Comparison of ENCODE assay signal across 9 cellular contexts in the genomic region with DNA sequence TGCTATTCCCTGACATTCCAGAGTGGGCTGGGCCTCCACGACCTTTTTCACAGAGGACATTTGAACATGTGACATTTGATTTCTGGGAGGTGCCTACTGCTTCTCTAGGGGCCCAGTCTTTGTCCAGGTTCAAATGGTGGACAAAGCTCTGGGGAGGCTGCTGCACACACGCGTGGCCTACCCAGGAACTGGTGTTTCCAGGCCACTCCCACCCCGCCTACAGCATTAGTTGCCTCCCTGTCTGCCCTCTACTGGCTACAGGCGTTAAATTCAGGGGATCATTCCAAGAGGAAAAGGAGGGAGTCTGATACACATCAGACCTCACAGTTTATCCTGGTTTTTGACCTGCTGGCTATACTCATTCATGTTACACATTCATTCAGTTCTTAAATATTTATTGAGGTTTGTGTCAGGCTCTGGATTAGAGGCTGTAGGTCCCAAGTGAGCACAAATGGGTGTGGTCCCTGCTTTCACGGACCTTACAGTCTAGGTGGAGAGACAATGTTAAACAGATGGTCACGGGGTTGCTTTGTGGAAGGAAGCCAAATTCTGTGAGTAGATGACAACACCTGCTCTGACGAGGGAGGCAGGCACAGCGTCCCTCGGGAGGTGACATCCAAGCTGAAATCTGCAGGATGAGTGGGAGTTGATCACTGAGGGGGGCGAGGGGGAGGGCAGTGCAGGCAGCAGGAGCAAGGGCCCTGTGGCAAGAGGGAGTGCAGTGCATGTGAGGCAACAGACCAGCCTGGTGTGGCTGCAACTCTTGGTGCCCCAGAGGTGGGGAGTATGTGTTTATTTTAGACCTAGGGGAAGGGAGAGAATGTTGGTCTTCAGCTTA. TPM values are rescaled to one million over a fixed set of nuclear protein-coding genes. Genes with fewer than 3 reads are reported as not detected.
DNase-seq lines count a peak whose midpoint lies in the region; ATAC-seq, FAIRE-seq and TF ChIP-seq lines count a peak whose summit lies in the region.
"Had no signal": no experiment of that assay in that cellular context is flagged by ENCODE, and none has a peak within 500 bp of the region (broad histone marks: within the 10 kb centered on the region; RNA-seq: fewer than 3 reads in every experiment).

No MANE protein-coding gene starts in this region.

- 37 to 45% methylated on average over 7 to 11 of the region's 11 CpGs for WGBS in esophagus squamous epithelium, 2 donors

- no peak for TF ChIP-seq POLR2A in esophagus squamous epithelium (IDR thresholded peaks at IDR 0.05)

- no peak overlapping the region for H3K27ac ChIP-seq in esophagus squamous epithelium
- H3K27ac ChIP-seq: epithelial cell of prostate had no signal

- H3K27me3 ChIP-seq in esophagus squamous epithelium: no peaks in the 10 kb centered on the region

- H3K9me3 Mint-ChIP-seq in WTC11 (no peaks in the 10 kb centered on the region), neural crest cell (no peaks in the 10 kb centered on the region)

- H3K4me3 Mint-ChIP-seq in WTC11 (no peak overlapping the region), neural crest cell (no peak overlapping the region)

- CTCF ChIA-PET in WTC11 (lab: Charles Lee): interaction anchor here (1.3 to 10.3 kb wide), 8 partner anchors 13 to 171 kb away, joined by 3 to 278 read pairs (median 60); a partner anchor contains a TSS

- FAIRE-seq in urothelium cell line (lab: Jason Lieb, UNC): no peak

- H3K36me3 ChIP-seq in esophagus squamous epithelium: peaks cover 0 to 13% (median 0%) of the 10 kb centered on the region in 3 donors

- peak; percentile 48 for DNase-seq in activated naive CD4-positive, alpha-beta T cell treated with Interleukin-2 at 50 U/mL for 16 hours
- DNase-seq in activated naive CD4-positive, alpha-beta T cell (lab: John Stamatoyannopoulos, UW): no peak
- DNase-seq in NCI-H187 treated with DMSO at 0.1 percent for 48 hours (lab: John Stamatoyannopoulos, UW) (peak; percentile 42), WTC11 (ENCODE audit: low spot score) (peak; percentile 70), esophagus squamous epithelium (lab: John Stamatoyannopoulos, UW) (no peak), neural crest cell (ENCODE audit: low read depth, low spot score) (peak; percentile 50), urothelium cell line (ENCODE audit: low spot score) (peak; percentile 85)

- peaks cover 5% of the 10 kb centered on the region for H3K4me1 Mint-ChIP-seq in WTC11
- H3K4me1 Mint-ChIP-seq in neural crest cell: peaks cover 5% of the 10 kb centered on the region

- POLR2A ChIA-PET in WTC11 (lab: Charles Lee): interaction anchor here (1.5 kb wide), 1 partner anchor 86 kb away, joined by 3 read pairs; no protein-coding TSS in a partner anchor

- ATAC-seq in HG02798 (IDR thresholded peaks at IDR 0.05; ENCODE audit: poor library complexity, unreplicated experiment) (peak; percentile 82), WTC11 (peak; percentile 83)

- intact Hi-C loops in esophagus squamous epithelium (cut with DNase I): loop anchor here (5.0 kb wide), 1 partner anchor 86 kb away; no protein-coding TSS in a partner anchor

- H3K27ac Mint-ChIP-seq in WTC11 (no peak overlapping the region), neural crest cell (ENCODE audit: unreplicated experiment) (no peak overlapping the region)

- H3K36me3 Mint-ChIP-seq in WTC11 (peaks cover 25% of the 10 kb centered on the region), neural crest cell (ENCODE audit: low read depth) (peaks cover 2% of the 10 kb centered on the region)

- H3K4me3 ChIP-seq in esophagus squamous epithelium: no peak overlapping the region

- peaks cover 0 to 28% (median 0%) of the 10 kb centered on the region in 3 donors for H3K4me1 ChIP-seq in esophagus squamous epithelium

- TF ChIP-seq CTCF in WTC11 (IDR thresholded peaks at IDR 0.05) (peak; percentile 36; the same call in 1 of the 2 replicates), esophagus squamous epithelium (IDR thresholded peaks at IDR 0.05) (peak; percentile 21 to 68 (median 52)), neural crest cell (conservative IDR thresholded peaks at IDR 0.05) (peak; percentile 62)

- H3K9me3 ChIP-seq in esophagus squamous epithelium: no peaks in the 10 kb centered on the region

- no peaks in the 10 kb centered on the region for H3K27me3 Mint-ChIP-seq in WTC11 (ENCODE audit: low read depth)
- H3K27me3 Mint-ChIP-seq in neural crest cell (ENCODE audit: low read depth): no peaks in the 10 kb centered on the region

TF ChIP-seq in WTC11, 78 proteins besides CTCF, POLR2A, EP300 and RAD21 (continues in another document):
- TF ChIP-seq, protein P1, sequence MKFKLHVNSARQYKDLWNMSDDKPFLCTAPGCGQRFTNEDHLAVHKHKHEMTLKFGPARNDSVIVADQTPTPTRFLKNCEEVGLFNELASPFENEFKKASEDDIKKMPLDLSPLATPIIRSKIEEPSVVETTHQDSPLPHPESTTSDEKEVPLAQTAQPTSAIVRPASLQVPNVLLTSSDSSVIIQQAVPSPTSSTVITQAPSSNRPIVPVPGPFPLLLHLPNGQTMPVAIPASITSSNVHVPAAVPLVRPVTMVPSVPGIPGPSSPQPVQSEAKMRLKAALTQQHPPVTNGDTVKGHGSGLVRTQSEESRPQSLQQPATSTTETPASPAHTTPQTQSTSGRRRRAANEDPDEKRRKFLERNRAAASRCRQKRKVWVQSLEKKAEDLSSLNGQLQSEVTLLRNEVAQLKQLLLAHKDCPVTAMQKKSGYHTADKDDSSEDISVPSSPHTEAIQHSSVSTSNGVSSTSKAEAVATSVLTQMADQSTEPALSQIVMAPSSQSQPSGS (CRISPR knock-in tag; IDR thresholded peaks at IDR 0.05; ENCODE audit: borderline replicate concordance, low read depth): no peak
- TF ChIP-seq ZNF671 (CRISPR knock-in tag; IDR thresholded peaks at IDR 0.05): no peak
- no peak for TF ChIP-seq NR3C1 (CRISPR knock-in tag; conservative IDR thresholded peaks at IDR 0.05; ENCODE audit: low read depth)
- no peak for TF ChIP-seq KAT7 (CRISPR knock-in tag; IDR thresholded peaks at IDR 0.05; ENCODE audit: borderline replicate concordance)
- no peak for TF ChIP-seq ATF1 (CRISPR knock-in tag; IDR thresholded peaks at IDR 0.05)
- no peak for TF ChIP-seq JUN (CRISPR knock-in tag; IDR thresholded peaks at IDR 0.05)
- no peak for TF ChIP-seq ZNF121 (CRISPR knock-in tag; IDR thresholded peaks at IDR 0.05)
- TF ChIP-seq GTF2I (CRISPR knock-in tag; conservative IDR thresholded peaks at IDR 0.05): no peak
- TF ChIP-seq, protein P2, sequence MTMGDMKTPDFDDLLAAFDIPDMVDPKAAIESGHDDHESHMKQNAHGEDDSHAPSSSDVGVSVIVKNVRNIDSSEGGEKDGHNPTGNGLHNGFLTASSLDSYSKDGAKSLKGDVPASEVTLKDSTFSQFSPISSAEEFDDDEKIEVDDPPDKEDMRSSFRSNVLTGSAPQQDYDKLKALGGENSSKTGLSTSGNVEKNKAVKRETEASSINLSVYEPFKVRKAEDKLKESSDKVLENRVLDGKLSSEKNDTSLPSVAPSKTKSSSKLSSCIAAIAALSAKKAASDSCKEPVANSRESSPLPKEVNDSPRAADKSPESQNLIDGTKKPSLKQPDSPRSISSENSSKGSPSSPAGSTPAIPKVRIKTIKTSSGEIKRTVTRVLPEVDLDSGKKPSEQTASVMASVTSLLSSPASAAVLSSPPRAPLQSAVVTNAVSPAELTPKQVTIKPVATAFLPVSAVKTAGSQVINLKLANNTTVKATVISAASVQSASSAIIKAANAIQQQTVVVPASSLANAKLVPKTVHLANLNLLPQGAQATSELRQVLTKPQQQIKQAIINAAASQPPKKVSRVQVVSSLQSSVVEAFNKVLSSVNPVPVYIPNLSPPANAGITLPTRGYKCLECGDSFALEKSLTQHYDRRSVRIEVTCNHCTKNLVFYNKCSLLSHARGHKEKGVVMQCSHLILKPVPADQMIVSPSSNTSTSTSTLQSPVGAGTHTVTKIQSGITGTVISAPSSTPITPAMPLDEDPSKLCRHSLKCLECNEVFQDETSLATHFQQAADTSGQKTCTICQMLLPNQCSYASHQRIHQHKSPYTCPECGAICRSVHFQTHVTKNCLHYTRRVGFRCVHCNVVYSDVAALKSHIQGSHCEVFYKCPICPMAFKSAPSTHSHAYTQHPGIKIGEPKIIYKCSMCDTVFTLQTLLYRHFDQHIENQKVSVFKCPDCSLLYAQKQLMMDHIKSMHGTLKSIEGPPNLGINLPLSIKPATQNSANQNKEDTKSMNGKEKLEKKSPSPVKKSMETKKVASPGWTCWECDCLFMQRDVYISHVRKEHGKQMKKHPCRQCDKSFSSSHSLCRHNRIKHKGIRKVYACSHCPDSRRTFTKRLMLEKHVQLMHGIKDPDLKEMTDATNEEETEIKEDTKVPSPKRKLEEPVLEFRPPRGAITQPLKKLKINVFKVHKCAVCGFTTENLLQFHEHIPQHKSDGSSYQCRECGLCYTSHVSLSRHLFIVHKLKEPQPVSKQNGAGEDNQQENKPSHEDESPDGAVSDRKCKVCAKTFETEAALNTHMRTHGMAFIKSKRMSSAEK (CRISPR knock-in tag; IDR thresholded peaks at IDR 0.05; ENCODE audit: borderline replicate concordance): no peak
- TF ChIP-seq, protein P3, sequence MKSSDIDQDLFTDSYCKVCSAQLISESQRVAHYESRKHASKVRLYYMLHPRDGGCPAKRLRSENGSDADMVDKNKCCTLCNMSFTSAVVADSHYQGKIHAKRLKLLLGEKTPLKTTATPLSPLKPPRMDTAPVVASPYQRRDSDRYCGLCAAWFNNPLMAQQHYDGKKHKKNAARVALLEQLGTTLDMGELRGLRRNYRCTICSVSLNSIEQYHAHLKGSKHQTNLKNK (CRISPR knock-in tag; IDR thresholded peaks at IDR 0.05): no peak
- no peak for TF ChIP-seq ESRRA (CRISPR knock-in tag; IDR thresholded peaks at IDR 0.05; ENCODE audit: borderline replicate concordance)
- TF ChIP-seq ZBTB21 (CRISPR knock-in tag; IDR thresholded peaks at IDR 0.05; ENCODE audit: borderline replicate concordance): no peak
- TF ChIP-seq ELF4 (CRISPR knock-in tag; IDR thresholded peaks at IDR 0.05; ENCODE audit: low read depth): no peak
- no peak for TF ChIP-seq MYBL2 (CRISPR knock-in tag; IDR thresholded peaks at IDR 0.05)
- TF ChIP-seq ZNF219 (CRISPR knock-in tag; IDR thresholded peaks at IDR 0.05; ENCODE audit: borderline replicate concordance): no peak
- TF ChIP-seq, protein P4, sequence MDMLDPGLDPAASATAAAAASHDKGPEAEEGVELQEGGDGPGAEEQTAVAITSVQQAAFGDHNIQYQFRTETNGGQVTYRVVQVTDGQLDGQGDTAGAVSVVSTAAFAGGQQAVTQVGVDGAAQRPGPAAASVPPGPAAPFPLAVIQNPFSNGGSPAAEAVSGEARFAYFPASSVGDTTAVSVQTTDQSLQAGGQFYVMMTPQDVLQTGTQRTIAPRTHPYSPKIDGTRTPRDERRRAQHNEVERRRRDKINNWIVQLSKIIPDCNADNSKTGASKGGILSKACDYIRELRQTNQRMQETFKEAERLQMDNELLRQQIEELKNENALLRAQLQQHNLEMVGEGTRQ (CRISPR knock-in tag; IDR thresholded peaks at IDR 0.05): no peak
- no peak for TF ChIP-seq TP53 (CRISPR knock-in tag; IDR thresholded peaks at IDR 0.05)

RNA-seq across cellular contexts. Expression of a gene that starts 11.8 kb away (rescaled TPM):
- 29.2 to 32.1 TPM (median 30.0 TPM) in 3 replicates for total RNA-seq in WTC11 (2021)
- total RNA-seq in esophagus squamous epithelium: 1 to 10 TPM; 1.7 to 6.1 (median 2.4) TPM
- total RNA-seq in neural crest cell: 23.7 and 26.1 TPM in 2 replicates

Comparison
In these comparisons a context has a peak if more than half of its experiments do, and no peak if none do; other contexts are left out.
1. DNase-seq: peak in activated naive CD4-positive, alpha-beta T cell treated with Interleukin-2 at 50 U/mL for 16 hours (single experiment), NCI-H187 treated with DMSO at 0.1 percent for 48 hours (single experiment), WTC11 (single experiment), neural crest cell (single experiment) and urothelium cell line (single experiment); none in activated naive CD4-positive, alpha-beta T cell (0 of 4) and esophagus squamous epithelium (single experiment).
2. Peak in every context shown above with its lines, with median percentiles within 50 percentile points of each other: CTCF ChIP-seq.